Comparison of ENCODE assay signal across 8 cellular contexts in genomic region chr16:67660564-67661028, GRCh38. TPM values are rescaled to one million over a fixed set of nuclear protein-coding genes. Genes with fewer than 3 reads are reported as not detected.
DNase-seq lines count a peak whose midpoint lies in the region; ATAC-seq and TF ChIP-seq lines count a peak whose summit lies in the region.

A gene with protein sequence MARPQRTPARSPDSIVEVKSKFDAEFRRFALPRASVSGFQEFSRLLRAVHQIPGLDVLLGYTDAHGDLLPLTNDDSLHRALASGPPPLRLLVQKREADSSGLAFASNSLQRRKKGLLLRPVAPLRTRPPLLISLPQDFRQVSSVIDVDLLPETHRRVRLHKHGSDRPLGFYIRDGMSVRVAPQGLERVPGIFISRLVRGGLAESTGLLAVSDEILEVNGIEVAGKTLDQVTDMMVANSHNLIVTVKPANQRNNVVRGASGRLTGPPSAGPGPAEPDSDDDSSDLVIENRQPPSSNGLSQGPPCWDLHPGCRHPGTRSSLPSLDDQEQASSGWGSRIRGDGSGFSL (plus strand): TSS chr16:67660960. CDS start chr16:67661039, 79 bp downstream.

- H3K4me3 ChIP-seq in kidney epithelial cell (ENCODE audit: low read depth, low read length), result peak within 1 kb of the TSS; percentile 79

- no peaks in the 10 kb centered on the region for H3K27me3 ChIP-seq in kidney epithelial cell (ENCODE audit: control insufficient read depth, insufficient read depth, low read length)

- H3K36me3 ChIP-seq in kidney epithelial cell (ENCODE audit: control insufficient read depth, insufficient read depth, low read length), result peaks cover 2% of the 10 kb centered on the region

- DNase-seq in AG09319 (ENCODE audit: extremely low read depth, low read depth) (peak; percentile 87), GM19238 (ENCODE audit: insufficient read length, low spot score) (peak; percentile 100), NCI-H510A (lab: John Stamatoyannopoulos, UW) (peak; percentile 85), cerebellum (ENCODE audit: low spot score) (peak; percentile 100), kidney epithelial cell (ENCODE audit: low read depth) (peak; percentile 78)
- peak; percentile 88 to 91 for DNase-seq in activated CD4-positive, alpha-beta T cell treated with anti-CD3 and anti-CD28 coated beads for 24 hours (ENCODE audit: low read depth in 2 of 2)
- DNase-seq in stimulated activated CD4-positive, alpha-beta T cell treated with anti-CD3 and anti-CD28 coated beads, Interleukin-15, amount 100 ng/mL, for 24 hours, result peak; percentile 98

- no peak for TF ChIP-seq CTCF in AG09319 (IDR thresholded peaks at IDR 0.05; ENCODE audit: low read depth, low read length)
- TF ChIP-seq CTCF in kidney epithelial cell (IDR thresholded peaks at IDR 0.05; ENCODE audit: insufficient read depth, low read length, poor library complexity, severe bottlenecking), result no peak

- peak; percentile 77 for ATAC-seq in HG03439 (IDR thresholded peaks at IDR 0.05; ENCODE audit: unreplicated experiment)

RNA-seq across cellular contexts. Expression of the gene that starts here (rescaled TPM):
- total RNA-seq in cerebellum (8.6 TPM), kidney epithelial cell (6.5 and 12.1 TPM in 2 replicates)

Comparison
In these comparisons a context has a peak if more than half of its experiments do, and no peak if none do; other contexts are left out.
1. Peak in every context shown above with its lines: DNase-seq, ATAC-seq and H3K4me3 ChIP-seq.